20 cellular contexts compared by ENCODE assay signal in genomic region chr22:39991164-39991860, GRCh38. TPM values are rescaled to one million over a fixed set of nuclear protein-coding genes. Genes with fewer than 3 reads are reported as not detected.
"Had no signal": no experiment of that assay in that cellular context is flagged by ENCODE, and none has a peak within 500 bp of the region (broad histone marks: within the 10 kb centered on the region; RNA-seq: fewer than 3 reads in every experiment).

No MANE protein-coding gene starts in this region.

- H3K36me3 ChIP-seq: colonic mucosa, lower lobe of right lung, stomach had no signal

- H3K4me3 ChIP-seq: colonic mucosa, lower lobe of right lung, stomach had no signal

- H3K9me3 ChIP-seq: colonic mucosa, lower lobe of right lung, stomach had no signal

- H3K4me1 ChIP-seq: colonic mucosa had no signal

- ATAC-seq: activated CD8-positive, alpha-beta T cell treated with anti-CD3 and anti-CD28 coated beads for 36 hours; lower lobe of right lung; sciatic nerve; stimulated activated effector memory CD8-positive, alpha-beta T cell treated with anti-CD3 and anti-CD28 coated beads, Interleukin-12 subunit alpha, Interleukin-12 subunit beta, amount 100 ng/mL, for 72 hours had no signal

- H3K27ac ChIP-seq: colonic mucosa, epithelial cell of prostate, lower lobe of right lung had no signal

- DNase-seq: activated CD4-positive, alpha-beta T cell treated with anti-CD3 and anti-CD28 coated beads for 48 hours; activated CD4-positive, CD25-positive, alpha-beta regulatory T cell; activated CD8-positive, alpha-beta T cell treated with anti-CD3 and anti-CD28 coated beads for 36 hours; activated naive CD4-positive, alpha-beta T cell treated with anti-CD3 and anti-CD28 coated beads for 36 hours; activated T-cell treated with anti-CD3 and anti-CD28 coated beads, Interleukin-2, amount 50 U/mL, for 1 hour; colonic mucosa; endodermal cell; foreskin melanocyte; kidney glomerular epithelial cell; lower lobe of right lung; nephron progenitor cell; nucleus accumbens; stimulated activated CD4-positive, alpha-beta T cell treated with anti-CD3 and anti-CD28 coated beads, Interleukin-4, amount 100 ng/mL, for 24 hours; stomach; T1000; trophoblast cell had no signal

RNA-seq across cellular contexts. Expression of gene TMA7B, which starts 31.1 kb away (rescaled TPM):
- total RNA-seq: endodermal cell, mesothelial cell of epicardium had no signal
- polyA plus RNA-seq: stomach had no signal
